Comparison of ENCODE assay signal across 24 cellular contexts in the genomic region with DNA sequence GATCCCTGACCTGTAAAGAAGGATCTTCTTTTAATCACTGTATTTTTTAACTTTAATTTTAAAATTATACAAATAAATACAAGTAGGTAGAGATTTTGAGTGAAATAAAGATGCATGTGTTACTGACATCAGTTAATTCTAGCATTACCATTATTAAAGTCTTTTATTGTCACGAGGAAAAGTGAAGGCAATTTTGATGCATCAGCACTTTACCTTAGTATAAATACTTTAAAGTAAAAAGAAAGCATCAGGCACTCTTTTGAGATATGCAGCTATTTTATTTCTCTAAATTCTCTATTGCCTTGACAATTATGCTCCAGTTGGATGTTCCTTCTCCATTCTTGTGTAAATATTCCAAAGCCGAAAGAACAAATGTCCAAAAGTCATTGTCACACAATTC. TPM values are rescaled to one million over a fixed set of nuclear protein-coding genes. Genes with fewer than 3 reads are reported as not detected.
DNase-seq lines count a peak whose midpoint lies in the region; ATAC-seq, FAIRE-seq and TF ChIP-seq lines count a peak whose summit lies in the region.
"Had no signal": no experiment of that assay in that cellular context is flagged by ENCODE, and none has a peak within 500 bp of the region (broad histone marks: within the 10 kb centered on the region; RNA-seq: fewer than 3 reads in every experiment).

No MANE protein-coding gene starts in this region.

- no peak overlapping the region for H2AK5ac ChIP-seq in H1 (ENCODE audit: low read depth, low read length)

- H3K27me3 Mint-ChIP-seq in neural progenitor cell (ENCODE audit: insufficient read depth, low read depth) = peaks cover 23% of the 10 kb centered on the region

- no peaks in the 10 kb centered on the region for H3K4me1 ChIP-seq in A549
- peaks cover 28% of the 10 kb centered on the region for H3K4me1 ChIP-seq in HUES48 (ENCODE audit: control insufficient read depth, insufficient read depth, low read length)
- H3K4me1 ChIP-seq in H1 (replicated peaks in 1 of 4; ENCODE audit: control insufficient read depth in 3 of 4, insufficient read depth in 4 of 4, low read length in 3 of 4) = peaks cover 0 to 16% (median 10%) of the 10 kb centered on the region in 4 experiments; a peak in 6 of 7 replicates
- peaks cover 45% of the 10 kb centered on the region for H3K4me1 ChIP-seq in neural progenitor cell

- H3K4me2 ChIP-seq in A549 (no peak overlapping the region), H1 (ENCODE audit: insufficient read depth in 1 of 2, low read depth in 2 of 2, low read length in 2 of 2) (no peak overlapping the region), neural progenitor cell (peak overlapping the region; percentile 85)

- TF ChIP-seq POLR2A in A549 (IDR thresholded peaks at IDR 0.05; ENCODE audit: low read length) (no peak), H1 (IDR thresholded peaks at IDR 0.05; ENCODE audit: control extremely low read depth in 1 of 2, low read depth in 2 of 2, low read length in 2 of 2) (no peak)

- H3K4me3 Mint-ChIP-seq in neural progenitor cell = no peak overlapping the region
- H3K4me3 Mint-ChIP-seq: CD4-positive, alpha-beta memory T cell had no signal

- TF ChIP-seq RAD21 in A549 (conservative IDR thresholded peaks at IDR 0.05 in 1 of 2, IDR thresholded peaks at IDR 0.05 in 1 of 2) = no peak
- no peak for TF ChIP-seq RAD21 in H1 (IDR thresholded peaks at IDR 0.05 in 1 of 2, conservative IDR thresholded peaks at IDR 0.05 in 1 of 2; ENCODE audit: low read depth in 2 of 2, low read length in 2 of 2)

- H3K9me3 ChIP-seq in A549 (no peaks in the 10 kb centered on the region), HUES48 (ENCODE audit: control insufficient read depth, insufficient read depth, low read length) (no peaks in the 10 kb centered on the region), H1 (ENCODE audit: insufficient read depth in 2 of 2, low read depth in 1 of 2, low read length in 1 of 2) (peaks cover 0 to 10% of the 10 kb centered on the region in 2 experiments; a peak in 2 of 4 replicates), neural progenitor cell (ENCODE audit: low read depth) (no peaks in the 10 kb centered on the region)

- H3K79me1 ChIP-seq in H1 (ENCODE audit: low read depth, low read length) = no peaks in the 10 kb centered on the region

- peaks cover 6% of the 10 kb centered on the region; the same call in 1 of the 2 replicates for H3K23me2 ChIP-seq in H1 (ENCODE audit: low read depth, low read length)

- no peak overlapping the region for H2BK5ac ChIP-seq in H1 (ENCODE audit: low read depth, low read length)

- no peaks in the 10 kb centered on the region for H3K79me2 ChIP-seq in H1 (ENCODE audit: control insufficient read depth in 1 of 2, insufficient read depth in 2 of 2, low read length in 2 of 2)
- no peaks in the 10 kb centered on the region for H3K79me2 ChIP-seq in neural progenitor cell (ENCODE audit: low read depth)

- no peak overlapping the region for H3K14ac ChIP-seq in H1 (ENCODE audit: insufficient read length)

- no peak overlapping the region for H2BK20ac ChIP-seq in H1 (ENCODE audit: low read length)

- H3F3A ChIP-seq in neural progenitor cell (ENCODE audit: low read depth) = peaks cover 52% of the 10 kb centered on the region

- no peak for ATAC-seq in A549
- ATAC-seq in GM21367 (IDR thresholded peaks at IDR 0.05; ENCODE audit: unreplicated experiment) = no peak
- ATAC-seq: HCT116 had no signal

- no peak overlapping the region for H3K18ac ChIP-seq in H1 (ENCODE audit: extremely low read depth, low read length)

- H2AFZ ChIP-seq in H1 (ENCODE audit: low read length) = no peak overlapping the region
- no peak overlapping the region for H2AFZ ChIP-seq in neural progenitor cell (replicated peaks)

- TF ChIP-seq EP300 in A549 (IDR thresholded peaks at IDR 0.05) = no peak
- TF ChIP-seq EP300 in H1 (IDR thresholded peaks at IDR 0.05; ENCODE audit: borderline replicate concordance in 1 of 2, low read depth in 2 of 2, low read length in 2 of 2) = no peak

- H4K5ac ChIP-seq in H1 (ENCODE audit: insufficient read length, low read depth, low read length) = no peak overlapping the region

- H3K56ac ChIP-seq in H1 (replicated peaks; ENCODE audit: insufficient read length, low read depth, low read length) = no peak overlapping the region

- CTCF ChIA-PET in A549 (lab: Yijun Ruan, JAX) (no interaction called here), H1 (lab: Charles Lee; ENCODE audit: partially characterized antibody) (interaction anchor here (1.2 kb wide), 1 partner anchor 556 kb away, joined by 4 read pairs; no protein-coding TSS in a partner anchor)

- H3K27ac ChIP-seq in A549 = no peak overlapping the region
- H3K27ac ChIP-seq in HUES48 (ENCODE audit: low read depth, low read length) = no peak overlapping the region
- H3K27ac ChIP-seq in H1 (ENCODE audit: low read depth, low read length) = no peak overlapping the region
- H3K27ac ChIP-seq in neural progenitor cell = no peak overlapping the region

- H2BK12ac ChIP-seq in H1 (ENCODE audit: low read depth, low read length) = no peak overlapping the region

- no peak overlapping the region for H3K27ac Mint-ChIP-seq in neural progenitor cell
- H3K27ac Mint-ChIP-seq: CD4-positive, alpha-beta memory T cell; H9 had no signal

- H3K4ac ChIP-seq in H1 (replicated peaks; ENCODE audit: insufficient read length, low read depth, low read length) = no peak overlapping the region

- peaks cover 17% of the 10 kb centered on the region for H3K4me1 Mint-ChIP-seq in neural progenitor cell
- H3K4me1 Mint-ChIP-seq: CD4-positive, alpha-beta memory T cell had no signal

- DNase-seq in A549 (ENCODE audit: low read depth in 1 of 2, low spot score in 1 of 2) = no peak
- DNase-seq in H1 (ENCODE audit: low read depth in 1 of 2, low spot score in 2 of 2) = no peak
- DNase-seq in neural progenitor cell (ENCODE audit: low spot score) = no peak
- DNase-seq in T-helper 9 cell = no peak
- DNase-seq in NCI-H2171 (lab: John Stamatoyannopoulos, UW) = no peak
- DNase-seq: 8988T; C1 segment of cervical spinal cord; Calu3; CD4-positive, alpha-beta memory T cell; COR-L47; DMS53; DMS79 treated with DMSO at 0.1 percent for 48 hours; GF-D8; H9 had no signal

- no peaks in the 10 kb centered on the region for H3K36me3 ChIP-seq in HUES48 (ENCODE audit: control insufficient read depth, insufficient read depth, low read length)
- no peaks in the 10 kb centered on the region for H3K36me3 ChIP-seq in H1 (ENCODE audit: control insufficient read depth in 2 of 4, insufficient read depth in 4 of 4, low read length in 3 of 4)
- H3K36me3 ChIP-seq in neural progenitor cell = no peaks in the 10 kb centered on the region

- H2BK15ac ChIP-seq in H1 (ENCODE audit: low read length) = no peak overlapping the region

- H2BK120ac ChIP-seq in H1 (replicated peaks; ENCODE audit: low read depth, low read length) = no peak overlapping the region

- POLR2A ChIA-PET in A549 (lab: Yijun Ruan, JAX) (no interaction called here), H1 (lab: Charles Lee; ENCODE audit: partially characterized antibody) (no interaction called here)

- no peak overlapping the region for H4K91ac ChIP-seq in H1 (replicated peaks; ENCODE audit: insufficient read length, low read length)

- no peaks in the 10 kb centered on the region for H3K36me3 Mint-ChIP-seq in neural progenitor cell
- H3K36me3 Mint-ChIP-seq: CD4-positive, alpha-beta memory T cell had no signal

- no peak for FAIRE-seq in A549 (lab: Jason Lieb, UNC)
- FAIRE-seq in H1 (lab: Jason Lieb, UNC) = no peak
- FAIRE-seq: GM12891, GM18507 had no signal

- H4K20me1 ChIP-seq in H1 (replicated peaks in 1 of 2; ENCODE audit: control insufficient read depth in 1 of 2, insufficient read depth in 2 of 2, low read length in 2 of 2) (no peaks in the 10 kb centered on the region), neural progenitor cell (ENCODE audit: low read depth) (peaks cover 5% of the 10 kb centered on the region)

- TF ChIP-seq CTCF in A549 (IDR thresholded peaks at IDR 0.05) = no peak
- TF ChIP-seq CTCF in H1 (IDR thresholded peaks at IDR 0.05; ENCODE audit: control extremely low read depth in 1 of 3, insufficient read depth in 1 of 3, low read depth in 1 of 3, low read length in 3 of 3) = no peak
- no peak for TF ChIP-seq CTCF in neural progenitor cell (IDR thresholded peaks at IDR 0.05)

- no peak overlapping the region for H4K8ac ChIP-seq in H1 (ENCODE audit: extremely low read depth, insufficient read depth, low read length)

- peaks cover 9% of the 10 kb centered on the region for H3K9me3 Mint-ChIP-seq in neural progenitor cell

- no peak overlapping the region for H3K23ac ChIP-seq in H1 (ENCODE audit: insufficient read length)

- H3K27me3 ChIP-seq in HUES48 (ENCODE audit: control insufficient read depth, insufficient read depth, low read length) (peaks cover 38% of the 10 kb centered on the region), H1 (replicated peaks in 1 of 4; ENCODE audit: control insufficient read depth in 3 of 4, extremely low read depth in 1 of 4, insufficient read depth in 3 of 4, low read length in 3 of 4) (peaks cover 4 to 28% (median 21%) of the 10 kb centered on the region in 4 experiments), neural progenitor cell (peaks cover 32% of the 10 kb centered on the region)

- 19% methylated on average over 2 of the region's 2 CpGs for WGBS in A549 (ENCODE audit: missing lambda C conversion rate)
- WGBS in H1 (ENCODE audit: extremely low coverage in 1 of 2, insufficient coverage in 1 of 2, insufficient read length in 1 of 2, insufficient replicate concordance in 2 of 2, low coverage in 1 of 2, low lambda C conversion rate in 2 of 2, missing lambda C conversion rate in 1 of 2), 2 experiments = 78% methylated on average over 2 of the region's 2 CpGs; no CpG with 5 or more reads in 1 of the 2 experiments

- no peak overlapping the region for H3K9ac ChIP-seq in HUES48 (ENCODE audit: low read depth, low read length)
- no peak overlapping the region for H3K9ac ChIP-seq in H1 (replicated peaks in 1 of 4; ENCODE audit: extremely low read depth in 1 of 4, low read depth in 3 of 4, low read length in 3 of 4)
- no peak overlapping the region for H3K9ac ChIP-seq in neural progenitor cell

- no peak overlapping the region for H3K4me3 ChIP-seq in A549
- H3K4me3 ChIP-seq in HUES48 (ENCODE audit: low read depth, low read length) = 0 out of 2 replicates have a peak overlapping the region, but pooled peaks have one; percentile 62
- peak overlapping the region in 1 of 4 experiments; percentile 64; a peak in 1 of 8 replicates for H3K4me3 ChIP-seq in H1 (ENCODE audit: extremely low read depth in 1 of 4, insufficient read depth in 2 of 4, low read depth in 3 of 4, low read length in 4 of 4)
- no peak overlapping the region for H3K4me3 ChIP-seq in neural progenitor cell

RNA-seq across cellular contexts. Expression of a gene that starts 4.6 kb away (rescaled TPM):
- not detected in 2 replicates for polyA plus RNA-seq in A549 (2011; rRNA removed)
- polyA plus RNA-seq in A549 (2012; cell fraction: cytosol; rRNA removed) = not detected in 2 replicates
- polyA plus RNA-seq in A549 (2012; cell fraction: nucleus; rRNA removed) = not detected in 2 replicates
- not detected in 3 replicates for polyA plus RNA-seq in A549 (2017; fragmentation: RNase III; extraction: RNeasy Plus Mini Kit Qiagen cat#74134 plus additional on column Dnase treatment)
- not detected in 2 replicates for polyA minus RNA-seq in A549 (2011; rRNA and poly(A)+ RNA removed)
- total RNA-seq in H1 (2021; fragmentation: NEBNext Ultra II Directional; extraction: Animal tissue kit (Norgen Biotek cat#: 25700)) = 3.8 and 4.7 TPM in 2 replicates
- 6.2 and 6.5 TPM in 2 replicates for polyA plus RNA-seq in H1 (2011; rRNA removed)
- polyA plus RNA-seq in H1 (2011; cell fraction: cytosol; rRNA removed) = 4.2 TPM
- polyA plus RNA-seq in H1 (2011; cell fraction: nucleus; rRNA removed) = 5.5 TPM
- polyA plus RNA-seq in H1 (2012, experiment 1 of 2) = 3.8 to 8.1 TPM (median 4.4 TPM) in 4 replicates
- polyA plus RNA-seq in H1 (2012, experiment 2 of 2) = 3.0 TPM
- 1.6 TPM for polyA plus RNA-seq in H1 (2013, experiment 1 of 2)
- 1.8 TPM for polyA plus RNA-seq in H1 (2013, experiment 2 of 2)
- polyA minus RNA-seq in H1 (2011; rRNA and poly(A)+ RNA removed) = 5.6 and 8.3 TPM in 2 replicates
- polyA minus RNA-seq in H1 (2011; cell fraction: cytosol; rRNA and poly(A)+ RNA removed) = 6.5 TPM
- polyA minus RNA-seq in H1 (2011; cell fraction: nucleus; rRNA and poly(A)+ RNA removed) = 7.9 TPM
- 0.22 TPM in 1 of 2 replicates, not detected in the other for total RNA-seq in neural progenitor cell (ENCODE audit: low replicate concordance)
- total RNA-seq: A673; Calu3; CD4-positive, alpha-beta memory T cell; Daoy; G401; H4 had no signal
- polyA plus RNA-seq: BJ; CD4-positive, alpha-beta memory T cell had no signal
